9 cellular contexts compared by ENCODE assay signal in genomic region chr22:27491888-27492287, GRCh38.
"Had no signal": no experiment of that assay in that cellular context is flagged by ENCODE, and none has a peak within 500 bp of the region (broad histone marks: within the 10 kb centered on the region; RNA-seq: fewer than 3 reads in every experiment).

No MANE protein-coding gene starts in this region.

- DNase-seq: GM23248, GOT3, H7, KBM-7 had no signal

- H3K9me3 ChIP-seq: HAP-1 had no signal

- H3K4me3 ChIP-seq: GM23248, HAP-1 had no signal

- H3K27ac ChIP-seq: GM23248, HL-60 had no signal

- H3K9ac ChIP-seq: GM23248 had no signal

- H3K4me1 Mint-ChIP-seq: IgD-negative memory B cell had no signal

- H2AFZ ChIP-seq: GM23248 had no signal

- H3K27me3 Mint-ChIP-seq: IgD-negative memory B cell had no signal

- ATAC-seq: HCT116, HepG2 had no signal

- H3K36me3 Mint-ChIP-seq: IgD-negative memory B cell had no signal

- H3K36me3 ChIP-seq: HAP-1 had no signal

- H3K4me1 ChIP-seq: HAP-1 had no signal
